ENCODE assay signal across 1 cellular context in genomic region chr3:52606373-52607085, GRCh38.
TF ChIP-seq lines count a peak whose summit lies in the region.

No MANE protein-coding gene starts in this region.

TF ChIP-seq in K562, 482 proteins besides CTCF, POLR2A, EP300 and RAD21 (continued from another document):
- no peak for TF ChIP-seq ZNF318 (IDR thresholded peaks at IDR 0.05; ENCODE audit: borderline replicate concordance in 1 of 2, low read depth in 1 of 2)
- no peak for TF ChIP-seq TAF7 (tag; IDR thresholded peaks at IDR 0.05)
- TF ChIP-seq SAFB (IDR thresholded peaks at IDR 0.05; ENCODE audit: borderline replicate concordance, low read depth, low read length) = no peak
- TF ChIP-seq THAP12 (CRISPR knock-in tag; IDR thresholded peaks at IDR 0.05) = no peak
- 0 out of 2 replicates have a peak, but pooled peaks have one; percentile 22 for TF ChIP-seq FOSL1 (tag; conservative IDR thresholded peaks at IDR 0.05)
- no peak for TF ChIP-seq ZNF766 (CRISPR knock-in tag; conservative IDR thresholded peaks at IDR 0.05)
- TF ChIP-seq TEAD1 (CRISPR knock-in tag; IDR thresholded peaks at IDR 0.05) = no peak
- TF ChIP-seq E2F8 (IDR thresholded peaks at IDR 0.05; ENCODE audit: low read depth, partially characterized antibody) = no peak
- no peak for TF ChIP-seq PCBP1 (IDR thresholded peaks at IDR 0.05; ENCODE audit: low read depth, low read length, poor library complexity, severe bottlenecking)
- TF ChIP-seq CEBPZ (IDR thresholded peaks at IDR 0.05; ENCODE audit: borderline replicate concordance, low read depth, low read length) = no peak
- no peak for TF ChIP-seq CBFA2T2 (conservative IDR thresholded peaks at IDR 0.05)
- no peak for TF ChIP-seq ZNF121 (CRISPR knock-in tag; conservative IDR thresholded peaks at IDR 0.05)
- no peak for TF ChIP-seq ZNF512 (tag; IDR thresholded peaks at IDR 0.05)
- no peak for TF ChIP-seq NCOA2 (IDR thresholded peaks at IDR 0.05; ENCODE audit: partially characterized antibody in 2 of 2)
- peak; percentile 67 for TF ChIP-seq MAFG (tag; conservative IDR thresholded peaks at IDR 0.05)
- peak; percentile 41; the same call in 1 of the 2 replicates for TF ChIP-seq MAFF (IDR thresholded peaks at IDR 0.05; ENCODE audit: low read length)
- TF ChIP-seq CHAMP1 (IDR thresholded peaks at IDR 0.05) = 0 out of 2 replicates have a peak, but pooled peaks have one; percentile 16
